17 cellular contexts compared by ENCODE assay signal in genomic region chr18:32317651-32318050, GRCh38.
DNase-seq lines count a peak whose midpoint lies in the region; ATAC-seq, FAIRE-seq and TF ChIP-seq lines count a peak whose summit lies in the region.
"Had no signal": no experiment of that assay in that cellular context is flagged by ENCODE, and none has a peak within 500 bp of the region (broad histone marks: within the 10 kb centered on the region; RNA-seq: fewer than 3 reads in every experiment).

No MANE protein-coding gene starts in this region.

- H4K20me1 ChIP-seq in PC-9 (ENCODE audit: insufficient read depth) (no peaks in the 10 kb centered on the region), fibroblast of lung (ENCODE audit: control insufficient read depth, extremely low read depth, insufficient read depth, low read length) (no peaks in the 10 kb centered on the region)

- DNase-seq in A549 (ENCODE audit: low read depth in 1 of 2, low spot score in 1 of 2) (no peak), PC-9 (no peak), fibroblast of lung (ENCODE audit: low read depth in 2 of 2) (peak; percentile 51 to 78), pancreas (no peak), SIG-M5 treated with dmso at 0.1 percent for 504 hours (lab: John Stamatoyannopoulos, UW; ENCODE audit: unreplicated experiment) (no peak), KBM-7 (no peak), suprapubic skin (ENCODE audit: low spot score in 2 of 2) (no peak), NCI-H1092 (lab: John Stamatoyannopoulos, UW) (no peak)
- DNase-seq: activated T-cell treated with anti-CD3 and anti-CD28 coated beads, Interleukin-2, amount 50 U/mL, for 48 hours; immature natural killer cell; Kasumi-1; mucosa of descending colon; NCI-H1930; NCI-H774; stimulated activated naive CD4-positive, alpha-beta T cell treated with Interleukin-2 at 50 U/mL for 16 hours had no signal

- no peaks in the 10 kb centered on the region for H3F3A ChIP-seq in PC-9 (ENCODE audit: insufficient read depth, low read depth)

- no peak for TF ChIP-seq CTCF in A549 (IDR thresholded peaks at IDR 0.05)
- TF ChIP-seq CTCF in PC-9 (conservative IDR thresholded peaks at IDR 0.05), result no peak
- TF ChIP-seq CTCF in fibroblast of lung (conservative IDR thresholded peaks at IDR 0.05 in 1 of 2, IDR thresholded peaks at IDR 0.05 in 1 of 2; ENCODE audit: low read depth in 1 of 2, low read length in 2 of 2), result no peak
- TF ChIP-seq CTCF in pancreas (IDR thresholded peaks at IDR 0.05), result no peak
- TF ChIP-seq CTCF in suprapubic skin (IDR thresholded peaks at IDR 0.05), result no peak

- TF ChIP-seq EP300 in A549 (IDR thresholded peaks at IDR 0.05), result no peak
- no peak for TF ChIP-seq EP300 in suprapubic skin (IDR thresholded peaks at IDR 0.05)

- H3K36me3 ChIP-seq in PC-9 (ENCODE audit: low read depth) (no peaks in the 10 kb centered on the region), fibroblast of lung (ENCODE audit: control insufficient read depth, insufficient read depth, low read length) (no peaks in the 10 kb centered on the region), pancreas (no peaks in the 10 kb centered on the region), suprapubic skin (no peaks in the 10 kb centered on the region)

- POLR2A ChIA-PET in A549 (lab: Yijun Ruan, JAX), result no interaction called here
- POLR2A ChIA-PET in PC-9 (lab: Charles Lee; ENCODE audit: unreplicated experiment), result no interaction called here

- in situ Hi-C loops in KBM-7 (cut with MboI; ENCODE audit: low pct_unique_long_range_greater_than_20kb, low sequenced_read_pairs), result no loop called here

- H3K27ac ChIP-seq in A549, result peak overlapping the region; percentile 48 to 70; a peak in 5 of 6 replicates
- H3K27ac ChIP-seq in PC-9, result peak overlapping the region; percentile 68
- no peak overlapping the region for H3K27ac ChIP-seq in fibroblast of lung (ENCODE audit: insufficient read depth, low read length)
- peak overlapping the region in 2 of 4 donors; percentile 1 to 33 for H3K27ac ChIP-seq in pancreas
- no peak overlapping the region for H3K27ac ChIP-seq in suprapubic skin
- H3K27ac ChIP-seq: foreskin keratinocyte, HL-60 had no signal

- H3K4me3 ChIP-seq in A549 (no peak overlapping the region), PC-9 (no peak overlapping the region), fibroblast of lung (replicated peaks in 1 of 4; ENCODE audit: control extremely low read depth in 1 of 4, insufficient read depth in 1 of 4, low read depth in 3 of 4, low read length in 4 of 4) (no peak overlapping the region), pancreas (no peak overlapping the region), suprapubic skin (no peak overlapping the region)
- H3K4me3 ChIP-seq: mucosa of descending colon had no signal

- BruUV-seq in PC-9 (replicated peaks; lab: Mats Ljungman, UMichigan), result no TSS peak

- H3K27me3 ChIP-seq in PC-9 (ENCODE audit: insufficient read depth, low read depth) (no peaks in the 10 kb centered on the region), fibroblast of lung (ENCODE audit: control insufficient read depth, insufficient read depth, low read length) (no peaks in the 10 kb centered on the region), pancreas (no peaks in the 10 kb centered on the region), suprapubic skin (no peaks in the 10 kb centered on the region)
- H3K27me3 ChIP-seq: foreskin keratinocyte had no signal

- ATAC-seq in A549, result no peak
- ATAC-seq in pancreas, result peak; percentile 18 to 62 (median 48)

- intact Hi-C loops in PC-9 (cut with micrococcal nuclease; ENCODE audit: unreplicated experiment) (no loop called here), pancreas (cut with DNase I) (no loop called here)

- no peaks in the 10 kb centered on the region for H3K79me2 ChIP-seq in PC-9 (ENCODE audit: low read depth)
- H3K79me2 ChIP-seq in fibroblast of lung (ENCODE audit: control insufficient read depth, insufficient read depth, low read length), result no peaks in the 10 kb centered on the region

- peaks cover 17% of the 10 kb centered on the region for H3K4me1 ChIP-seq in A549
- H3K4me1 ChIP-seq in PC-9 (replicated peaks; ENCODE audit: insufficient read depth), result peaks cover 15% of the 10 kb centered on the region
- no peaks in the 10 kb centered on the region for H3K4me1 ChIP-seq in fibroblast of lung (ENCODE audit: control insufficient read depth, extremely low read depth, insufficient read depth, low read length)
- H3K4me1 ChIP-seq in pancreas, result peaks cover under 1 to 7% (median 5%) of the 10 kb centered on the region in 3 donors
- no peaks in the 10 kb centered on the region for H3K4me1 ChIP-seq in suprapubic skin
- H3K4me1 ChIP-seq: foreskin keratinocyte had no signal

- no peak for FAIRE-seq in A549 (lab: Jason Lieb, UNC)
- no peak for FAIRE-seq in pancreas (lab: Jason Lieb, UNC)

- TF ChIP-seq RAD21 in A549 (conservative IDR thresholded peaks at IDR 0.05 in 1 of 2, IDR thresholded peaks at IDR 0.05 in 1 of 2), result no peak

- H2AFZ ChIP-seq in PC-9 (no peak overlapping the region), fibroblast of lung (ENCODE audit: low read length) (no peak overlapping the region)

- H3K4me2 ChIP-seq in A549 (peak overlapping the region; percentile 57), PC-9 (peak overlapping the region; percentile 34; the same call in 1 of the 2 replicates), fibroblast of lung (ENCODE audit: extremely low read depth, insufficient read depth, low read length) (no peak overlapping the region)

- WGBS in A549 (ENCODE audit: missing lambda C conversion rate), result 59% methylated on average over 4 of the region's 4 CpGs
- 36 to 48% methylated on average over 4 of the region's 4 CpGs for WGBS in pancreas, 2 donors
- WGBS in suprapubic skin, result 47% methylated on average over 4 of the region's 4 CpGs

- no peaks in the 10 kb centered on the region for H3K9me2 ChIP-seq in PC-9 (ENCODE audit: insufficient read depth)

- H3K9ac ChIP-seq in fibroblast of lung (ENCODE audit: insufficient read depth, low read length), result no peak overlapping the region

- no peak for TF ChIP-seq POLR2A in A549 (IDR thresholded peaks at IDR 0.05; ENCODE audit: low read length)
- no peak for TF ChIP-seq POLR2A in suprapubic skin (IDR thresholded peaks at IDR 0.05)

- CTCF ChIA-PET in A549 (lab: Yijun Ruan, JAX) (interaction anchor here (0.7 to 2.9 kb wide), 4 partner anchors 15 to 153 kb away, joined by 3 to 10 read pairs (median 3); partner anchors contain the start of gene GAREM1), PC-9 (lab: Charles Lee) (no interaction called here)

- no peaks in the 10 kb centered on the region for H3K9me3 ChIP-seq in A549
- H3K9me3 ChIP-seq in PC-9 (ENCODE audit: insufficient read depth, low read depth), result no peaks in the 10 kb centered on the region
- H3K9me3 ChIP-seq in fibroblast of lung (ENCODE audit: control insufficient read depth, insufficient read depth, low read depth, low read length), result no peaks in the 10 kb centered on the region
- no peaks in the 10 kb centered on the region for H3K9me3 ChIP-seq in pancreas
- no peaks in the 10 kb centered on the region for H3K9me3 ChIP-seq in suprapubic skin
- H3K9me3 ChIP-seq: mucosa of descending colon had no signal

TF ChIP-seq in A549, 52 proteins besides CTCF, POLR2A, EP300 and RAD21:
- no peak for TF ChIP-seq EHF (CRISPR knock-in tag; IDR thresholded peaks at IDR 0.05)
- no peak for TF ChIP-seq HDAC2 (IDR thresholded peaks at IDR 0.05)
- TF ChIP-seq PBX3 (IDR thresholded peaks at IDR 0.05), result no peak
- no peak for TF ChIP-seq NPAS2 (CRISPR knock-in tag; IDR thresholded peaks at IDR 0.05; ENCODE audit: borderline replicate concordance)
- no peak for TF ChIP-seq HMGXB4 (CRISPR knock-in tag; IDR thresholded peaks at IDR 0.05; ENCODE audit: borderline replicate concordance)
- TF ChIP-seq FOXS1 (CRISPR knock-in tag; IDR thresholded peaks at IDR 0.05), result no peak
- no peak for TF ChIP-seq JUNB (IDR thresholded peaks at IDR 0.05)
- TF ChIP-seq PHF8 (IDR thresholded peaks at IDR 0.05; ENCODE audit: borderline replicate concordance, low read depth), result no peak
- no peak for TF ChIP-seq RARB (CRISPR knock-in tag; IDR thresholded peaks at IDR 0.05)
- no peak for TF ChIP-seq MAZ (IDR thresholded peaks at IDR 0.05; ENCODE audit: borderline replicate concordance, low read depth, low read length)
- TF ChIP-seq TFCP2L1 (CRISPR knock-in tag; IDR thresholded peaks at IDR 0.05), result no peak
- TF ChIP-seq CEBPB (IDR thresholded peaks at IDR 0.05), result no peak
- no peak for TF ChIP-seq BHLHE40 (IDR thresholded peaks at IDR 0.05; ENCODE audit: low read depth, low read length)
- no peak for TF ChIP-seq BCL3 (IDR thresholded peaks at IDR 0.05)

Comparison
In these comparisons a context has a peak if more than half of its experiments do, and no peak if none do; other contexts are left out.
1. ATAC-seq: peak in pancreas (4 of 4); none in A549 (0 of 2).
2. DNase-seq: peak in fibroblast of lung (2 of 2); none in A549 (0 of 2), PC-9 (0 of 2), pancreas (0 of 6), SIG-M5 treated with dmso at 0.1 percent for 504 hours (single experiment), KBM-7 (single experiment), suprapubic skin (0 of 2) and NCI-H1092 (single experiment).
3. H3K27ac ChIP-seq: peak in A549 (2 of 2) and PC-9 (single experiment); none in fibroblast of lung (single experiment) and suprapubic skin (single experiment).